8 cellular contexts compared by ENCODE assay signal in genomic region chr20:25389381-25389857, GRCh38. TPM values are rescaled to one million over a fixed set of nuclear protein-coding genes. Genes with fewer than 3 reads are reported as not detected.
DNase-seq lines count a peak whose midpoint lies in the region; ATAC-seq and FAIRE-seq lines count a peak whose summit lies in the region.

No MANE protein-coding gene starts in this region.

- whole genome bisulfite sequencing in small intestine, 3 donors, result 15 to 19% (median 18%) methylated on average over 19 of the region's 19 CpGs

- peak overlapping the region; percentile 82 for H3K4me3 ChIP-seq in iPS-15b (ENCODE audit: low read depth, low read length)
- peak overlapping the region; percentile 81 to 95 for H3K4me3 ChIP-seq in small intestine (ENCODE audit: low read depth in 1 of 2, low read length in 2 of 2)

- peak overlapping the region; percentile 82 for H3K4me3 Mint-ChIP-seq in activated T-helper 17 cell treated with anti-CD3 and anti-CD28 coated beads, Interleukin-2, amount 50 U/mL, for 72 hours

- H3K27me3 Mint-ChIP-seq in activated T-helper 17 cell treated with anti-CD3 and anti-CD28 coated beads, Interleukin-2, amount 50 U/mL, for 72 hours, result no peaks in the 10 kb centered on the region

- no peaks in the 10 kb centered on the region for H3K9me3 Mint-ChIP-seq in activated T-helper 17 cell treated with anti-CD3 and anti-CD28 coated beads, Interleukin-2, amount 50 U/mL, for 72 hours

- no peak for FAIRE-seq in small intestine (lab: Jason Lieb, UNC)

- peak overlapping the region in 1 of 2 donors; percentile 97 for H3K27ac ChIP-seq in small intestine (ENCODE audit: low read depth in 1 of 2, low read length in 1 of 2)

- H3K4me1 ChIP-seq in iPS-15b (ENCODE audit: control insufficient read depth, insufficient read depth, low read length) (no peaks in the 10 kb centered on the region), small intestine (ENCODE audit: control insufficient read depth in 2 of 2, insufficient read depth in 1 of 2, low read depth in 1 of 2, low read length in 1 of 2) (no peaks in the 10 kb centered on the region)

- no peak for ATAC-seq in activated T-helper 17 cell treated with anti-CD3 and anti-CD28 coated beads, Interleukin-2, amount 50 U/mL, for 72 hours (replicated peaks)
- ATAC-seq in GM18511 (IDR thresholded peaks at IDR 0.05; ENCODE audit: unreplicated experiment), result no peak

- no peaks in the 10 kb centered on the region for H3K36me3 ChIP-seq in iPS-15b (ENCODE audit: control insufficient read depth, insufficient read depth, low read length)
- H3K36me3 ChIP-seq in small intestine (ENCODE audit: control insufficient read depth in 2 of 2, insufficient read depth in 2 of 2, low read length in 2 of 2), result no peaks in the 10 kb centered on the region

- H3K9me3 ChIP-seq in iPS-15b (ENCODE audit: control insufficient read depth, insufficient read depth, low read length) (no peaks in the 10 kb centered on the region), small intestine (ENCODE audit: control insufficient read depth, low read depth) (no peaks in the 10 kb centered on the region)

- peak overlapping the region; percentile 73 for H3K9ac ChIP-seq in iPS-15b (ENCODE audit: low read depth, low read length)

- peak; percentile 45 for DNase-seq in NCI-H1092 treated with DMSO at 0.1 percent for 48 hours (lab: John Stamatoyannopoulos, UW)
- no peak for DNase-seq in NCI-H1092 (lab: John Stamatoyannopoulos, UW)
- DNase-seq in HS-27A (ENCODE audit: low read depth), result peak; percentile 23
- DNase-seq in small intestine, result peak; percentile 37
- no peak for DNase-seq in DMS153 (lab: John Stamatoyannopoulos, UW)

- peaks cover 5% of the 10 kb centered on the region for H3K4me1 Mint-ChIP-seq in activated T-helper 17 cell treated with anti-CD3 and anti-CD28 coated beads, Interleukin-2, amount 50 U/mL, for 72 hours

- H3K27me3 ChIP-seq in iPS-15b (ENCODE audit: control insufficient read depth, insufficient read depth, low read length) (no peaks in the 10 kb centered on the region), small intestine (ENCODE audit: control insufficient read depth in 2 of 2, insufficient read depth in 2 of 2, low read length in 2 of 2) (no peaks in the 10 kb centered on the region)

- peak overlapping the region; percentile 39 for H3K27ac Mint-ChIP-seq in activated T-helper 17 cell treated with anti-CD3 and anti-CD28 coated beads, Interleukin-2, amount 50 U/mL, for 72 hours

- peaks cover 10% of the 10 kb centered on the region for H3K36me3 Mint-ChIP-seq in activated T-helper 17 cell treated with anti-CD3 and anti-CD28 coated beads, Interleukin-2, amount 50 U/mL, for 72 hours (ENCODE audit: low read depth)

RNA-seq across cellular contexts. Expression of gene ABHD12, which starts 1.2 kb away (rescaled TPM):
- total RNA-seq in activated T-helper 17 cell treated with anti-CD3 and anti-CD28 coated beads, Interleukin-2, amount 50 U/mL, for 72 hours, result 10 to 100 TPM; 11.2 to 23.0 TPM
- polyA plus RNA-seq in small intestine, result 10 to 100 TPM; 28.0 to 64.0 (median 45.8) TPM

RNA-seq across cellular contexts. Expression of gene GINS1, which starts 18.1 kb away (rescaled TPM):
- 10 to 100 TPM; 20.9 to 31.1 TPM for total RNA-seq in activated T-helper 17 cell treated with anti-CD3 and anti-CD28 coated beads, Interleukin-2, amount 50 U/mL, for 72 hours
- polyA plus RNA-seq in small intestine, result 1 to 10 TPM in 1 of 3 donors, under 1 TPM in 2; 0.81 to 7.8 (median 0.89) TPM

Comparison
In these comparisons a context has a peak if more than half of its experiments do, and no peak if none do; other contexts are left out.
1. DNase-seq: peak in NCI-H1092 treated with DMSO at 0.1 percent for 48 hours (single experiment), HS-27A (single experiment) and small intestine (single experiment); none in NCI-H1092 (single experiment) and DMS153 (single experiment).